In genomic region chr6:116370717-116371383, GRCh38 we compare ENCODE assay signal across 8 cellular contexts. TPM values are rescaled to one million over a fixed set of nuclear protein-coding genes. Genes with fewer than 3 reads are reported as not detected.
DNase-seq lines count a peak whose midpoint lies in the region; ATAC-seq and TF ChIP-seq lines count a peak whose summit lies in the region.

Gene DSE (plus strand): TSS chr6:116370947. CDS start chr6:116399251, 28,304 bp downstream.

- H3K4me1 ChIP-seq in GM23338 (ENCODE audit: insufficient read depth) (peaks cover 13% of the 10 kb centered on the region), right lobe of liver (peaks cover 0 to 6% (median 0%) of the 10 kb centered on the region in 4 donors)

- H3K4me3 ChIP-seq in GM23338 (peak within 1 kb of the TSS; percentile 76), dorsolateral prefrontal cortex (peak within 1 kb of the TSS; percentile 55 to 90 (median 82)), right lobe of liver (peak within 1 kb of the TSS; percentile 70 to 77 (median 73))

- peak within 1 kb of the TSS; percentile 89 for H3K27ac ChIP-seq in GM23338 (ENCODE audit: low read depth)
- peak within 1 kb of the TSS in 57 of 59 donors; percentile 44 to 95 (median 81) for H3K27ac ChIP-seq in dorsolateral prefrontal cortex
- H3K27ac ChIP-seq in right lobe of liver: peak within 1 kb of the TSS; percentile 68 to 90 (median 74)

- ATAC-seq in GM23338: peak; percentile 80
- ATAC-seq in right lobe of liver: peak; percentile 91 to 95 (median 92)

- H3K4me1 Mint-ChIP-seq in GM23338: peaks cover 27% of the 10 kb centered on the region

- intact Hi-C loops in dorsolateral prefrontal cortex (cut with DNase I) (no loop called here), right lobe of liver (cut with DNase I) (no loop called here)

- DNase-seq in GM23338 (ENCODE audit: low spot score): peak; percentile 95
- DNase-seq in LoVo (ENCODE audit: low spot score): peak; percentile 39
- peak; percentile 55 for DNase-seq in activated CD4-positive, alpha-beta T cell treated with anti-CD3 and anti-CD28 coated beads, Interleukin-2, amount 50 U/mL, for 1 hour
- peak; percentile 35 to 85 (median 63) for DNase-seq in dorsolateral prefrontal cortex
- peak; percentile 80 to 92 (median 86) for DNase-seq in right lobe of liver
- peak; percentile 22 to 44 for DNase-seq in stimulated activated CD4-positive, alpha-beta T cell treated with anti-CD3 and anti-CD28 coated beads, Interleukin-4, amount 100 ng/mL, for 48 hours (ENCODE audit: low read depth in 2 of 2)
- DNase-seq in HT-29 (ENCODE audit: low spot score): no peak

- H3K27ac Mint-ChIP-seq in GM23338: peak within 1 kb of the TSS; percentile 84

- peaks cover 10% of the 10 kb centered on the region for H3K27me3 Mint-ChIP-seq in GM23338 (ENCODE audit: insufficient read depth, low read depth, poor library complexity)

- H3K27me3 ChIP-seq in GM23338 (ENCODE audit: insufficient read depth) (no peaks in the 10 kb centered on the region), dorsolateral prefrontal cortex (no peaks in the 10 kb centered on the region), right lobe of liver (no peaks in the 10 kb centered on the region)

- H3K9me3 ChIP-seq in right lobe of liver: no peaks in the 10 kb centered on the region

- peak; percentile 85 for TF ChIP-seq POLR2A in GM10847 (IDR thresholded peaks at IDR 0.05; ENCODE audit: extremely low read depth, insufficient read length)
- peak; percentile 79 for TF ChIP-seq POLR2A in right lobe of liver (IDR thresholded peaks at IDR 0.05)

- no peaks in the 10 kb centered on the region for H3F3A ChIP-seq in GM23338 (replicated peaks; ENCODE audit: low read depth)

- no peaks in the 10 kb centered on the region for H3K9me2 ChIP-seq in GM23338 (ENCODE audit: insufficient read depth)

- H4K20me1 ChIP-seq in GM23338 (replicated peaks; ENCODE audit: insufficient read depth): peaks cover 18% of the 10 kb centered on the region; the same call in 1 of the 2 replicates

- H3K9me3 Mint-ChIP-seq in GM23338: no peaks in the 10 kb centered on the region

- peak within 1 kb of the TSS; percentile 81 for H3K4me2 ChIP-seq in GM23338

- TF ChIP-seq CTCF in GM23338 (conservative IDR thresholded peaks at IDR 0.05; ENCODE audit: low read depth in 2 of 2) (no peak), dorsolateral prefrontal cortex (IDR thresholded peaks at IDR 0.05 in 54 of 56, conservative IDR thresholded peaks at IDR 0.05 in 2 of 56; ENCODE audit: low read depth in 1 of 56, partially characterized antibody in 56 of 56) (peak in 4 of 56 donors; percentile 9 to 30 (median 12)), right lobe of liver (IDR thresholded peaks at IDR 0.05) (no peak)

- peak within 1 kb of the TSS; percentile 89 for H3K4me3 Mint-ChIP-seq in GM23338

- H2AFZ ChIP-seq in GM23338: peak within 1 kb of the TSS; percentile 80

- 0% methylated on average over 2 of the region's 86 CpGs for WGBS in right lobe of liver (ENCODE audit: insufficient coverage, low coverage, low lambda C conversion rate, missing lambda C conversion rate)

- peaks cover 39% of the 10 kb centered on the region for H3K79me2 ChIP-seq in GM23338 (replicated peaks; ENCODE audit: insufficient read depth)

- H3K36me3 ChIP-seq in GM23338 (ENCODE audit: insufficient read depth): no peaks in the 10 kb centered on the region
- H3K36me3 ChIP-seq in right lobe of liver: no peaks in the 10 kb centered on the region

- no peaks in the 10 kb centered on the region; the same call in 1 of the 3 replicates for H3K36me3 Mint-ChIP-seq in GM23338 (ENCODE audit: low read depth)

TF ChIP-seq in GM23338, 12 proteins besides CTCF, POLR2A, EP300 and RAD21 (continues in another document):
- TF ChIP-seq REST (IDR thresholded peaks at IDR 0.05; ENCODE audit: unreplicated experiment) (no peak), NANOG (IDR thresholded peaks at IDR 0.05; ENCODE audit: borderline replicate concordance) (no peak), JUNB (IDR thresholded peaks at IDR 0.05; ENCODE audit: unreplicated experiment) (no peak), CREB1 (CRISPR knock-in tag; IDR thresholded peaks at IDR 0.05; ENCODE audit: low read depth) (peak; percentile 88), ETS1 (IDR thresholded peaks at IDR 0.05) (no peak), POLR2AphosphoS5 (IDR thresholded peaks at IDR 0.05; ENCODE audit: low read depth) (peak; percentile 92)

RNA-seq across cellular contexts. Expression of gene DSE, which starts in this region (rescaled TPM):
- 41.5 and 45.2 TPM in 2 replicates for total RNA-seq in GM23338 (2014; rRNA removed; shearing (Covaris generic))
- 16.8 and 18.8 TPM in 2 replicates for polyA plus RNA-seq in GM23338 (2016; fragmentation: Nextera tagmentation; extraction: Ambion mirVana)
- total RNA-seq in dorsolateral prefrontal cortex (10 to 100 TPM; 10.7 to 45.2 (median 20.5) TPM), right lobe of liver (10 to 100 TPM in 4 of 6 experiments, 1 to 10 TPM in 2; 8.2 to 17.4 (median 12.2) TPM)
- total RNA-seq in HT-29 (2014; rRNA removed; shearing (Covaris generic)): 1.9 and 5.3 TPM in 2 replicates
